1 cellular context compared by ENCODE assay signal in the genomic region with DNA sequence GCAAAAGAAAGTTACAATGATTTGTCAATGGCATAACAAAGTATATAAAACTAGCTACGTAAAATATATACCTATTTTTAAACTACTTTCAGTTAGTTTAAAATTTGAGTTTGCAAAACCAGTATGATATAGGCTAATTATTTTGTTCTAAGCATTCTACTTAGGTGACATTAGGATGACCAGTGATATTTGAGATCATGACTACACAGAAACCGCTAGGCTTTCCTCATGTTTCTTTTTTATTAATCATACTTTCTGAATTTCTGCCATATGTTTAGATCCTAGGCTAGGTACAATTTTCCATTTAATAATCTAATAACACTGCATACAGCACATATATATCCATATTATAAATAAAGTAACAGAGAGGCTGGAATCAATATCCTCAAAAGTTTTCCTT.
TF ChIP-seq lines count a peak whose summit lies in the region.

No MANE protein-coding gene starts in this region.

TF ChIP-seq in SK-N-SH treated with all-trans-retinoic acid at 6 μM for 48 hours, 23 proteins besides CTCF, POLR2A, EP300 and RAD21 (continued from another document):
- no peak for TF ChIP-seq CSRNP3 (CRISPR knock-in tag; IDR thresholded peaks at IDR 0.05)
- no peak for TF ChIP-seq ZNF70 (CRISPR knock-in tag; IDR thresholded peaks at IDR 0.05)
- no peak for TF ChIP-seq GLIS3 (CRISPR knock-in tag; IDR thresholded peaks at IDR 0.05)
- TF ChIP-seq ARNTL (CRISPR knock-in tag; IDR thresholded peaks at IDR 0.05; ENCODE audit: borderline replicate concordance, low read depth): no peak
- TF ChIP-seq ZFP30 (CRISPR knock-in tag; IDR thresholded peaks at IDR 0.05): no peak
